In genomic region chr3:197175503-197175902, GRCh38 we compare ENCODE assay signal across 18 cellular contexts.
DNase-seq lines count a peak whose midpoint lies in the region; ATAC-seq and TF ChIP-seq lines count a peak whose summit lies in the region.
"Had no signal": no experiment of that assay in that cellular context is flagged by ENCODE, and none has a peak within 500 bp of the region (broad histone marks: within the 10 kb centered on the region; RNA-seq: fewer than 3 reads in every experiment).

No MANE protein-coding gene starts in this region.

- DNase-seq in GM12865 (ENCODE audit: low read depth): peak; percentile 19
- DNase-seq in NCI-H460 (ENCODE audit: extremely low read depth, low read depth): peak; percentile 89
- DNase-seq in amniotic epithelial cell (ENCODE audit: low read depth): peak; percentile 29
- no peak for DNase-seq in NCI-H146 treated with DMSO at 0.1 percent for 48 hours (lab: John Stamatoyannopoulos, UW; ENCODE audit: unreplicated experiment)
- no peak for DNase-seq in activated CD4-positive, alpha-beta T cell treated with anti-CD3 and anti-CD28 coated beads for 36 hours
- DNase-seq: AML-193; Calu3; CD4-positive, alpha-beta T cell; DMS53; H7; MM.1S; NCI-H1105; NCI-H187; NCI-H226; PC-9; SK-N-SH had no signal

- no peaks in the 10 kb centered on the region for H3K27me3 Mint-ChIP-seq in activated CD4-positive, alpha-beta T cell treated with anti-CD3 and anti-CD28 coated beads for 36 hours
- H3K27me3 Mint-ChIP-seq: CD4-positive, alpha-beta T cell had no signal

- no peaks in the 10 kb centered on the region for H3K36me3 ChIP-seq in subcutaneous abdominal adipose tissue (ENCODE audit: control insufficient read depth in 5 of 5, insufficient read depth in 5 of 5, low read length in 5 of 5)

- peaks cover 8% of the 10 kb centered on the region for H3K4me1 Mint-ChIP-seq in activated CD4-positive, alpha-beta T cell treated with anti-CD3 and anti-CD28 coated beads for 36 hours

- POLR2A ChIA-PET in activated CD4-positive, alpha-beta T cell treated with anti-CD3 and anti-CD28 coated beads for 36 hours (lab: Charles Lee): no interaction called here

- H3K27ac Mint-ChIP-seq in activated CD4-positive, alpha-beta T cell treated with anti-CD3 and anti-CD28 coated beads for 36 hours: no peak overlapping the region
- H3K27ac Mint-ChIP-seq: CD4-positive, alpha-beta T cell had no signal

- H3K4me1 ChIP-seq in subcutaneous abdominal adipose tissue (ENCODE audit: control insufficient read depth in 5 of 5, insufficient read depth in 5 of 5, low read length in 5 of 5): peaks cover 0 to 73% (median 25%) of the 10 kb centered on the region in 5 donors

- peaks cover 10% of the 10 kb centered on the region for H3K36me3 Mint-ChIP-seq in activated CD4-positive, alpha-beta T cell treated with anti-CD3 and anti-CD28 coated beads for 36 hours (ENCODE audit: low read depth)

- CTCF ChIA-PET in activated CD4-positive, alpha-beta T cell treated with anti-CD3 and anti-CD28 coated beads for 36 hours (lab: Charles Lee): interaction anchor here (2.0 kb wide), 1 partner anchor 13 kb away, joined by 5 read pairs; no protein-coding TSS in a partner anchor

- TF ChIP-seq CTCF in GM12865 (IDR thresholded peaks at IDR 0.05; ENCODE audit: insufficient read depth, low read depth, low read length, missing control alignments): no peak

- no peaks in the 10 kb centered on the region for H3K9me3 ChIP-seq in subcutaneous abdominal adipose tissue (ENCODE audit: control insufficient read depth in 5 of 5, low read length in 5 of 5)
- H3K9me3 ChIP-seq: SK-N-SH had no signal

- H3K9ac ChIP-seq in subcutaneous abdominal adipose tissue (ENCODE audit: low read length in 5 of 5): peak overlapping the region in 1 of 5 donors; percentile 60
- H3K9ac ChIP-seq: SK-N-SH had no signal

- H3K9me3 Mint-ChIP-seq in activated CD4-positive, alpha-beta T cell treated with anti-CD3 and anti-CD28 coated beads for 36 hours (ENCODE audit: low read depth): no peaks in the 10 kb centered on the region
- H3K9me3 Mint-ChIP-seq: CD4-positive, alpha-beta T cell had no signal

- H3K4me3 ChIP-seq in GM12865 (ENCODE audit: low read depth, low read length) (peak overlapping the region; percentile 13; the same call in 1 of the 2 replicates), subcutaneous abdominal adipose tissue (ENCODE audit: low read depth in 1 of 5, low read length in 5 of 5) (no peak overlapping the region)
- H3K4me3 ChIP-seq: PC-9 had no signal

- intact Hi-C loops in activated CD4-positive, alpha-beta T cell treated with anti-CD3 and anti-CD28 coated beads for 36 hours (cut with DNase I, micrococcal nuclease): no loop called here

- peak overlapping the region; percentile 84 for H3K27ac ChIP-seq in subcutaneous abdominal adipose tissue (ENCODE audit: low read depth, low read length)
- H3K27ac ChIP-seq: PC-9 had no signal

- H3K27me3 ChIP-seq in subcutaneous abdominal adipose tissue (ENCODE audit: control insufficient read depth in 5 of 5, insufficient read depth in 4 of 5, low read length in 5 of 5): no peaks in the 10 kb centered on the region

- ATAC-seq in GM19023 (IDR thresholded peaks at IDR 0.05; ENCODE audit: unreplicated experiment): no peak
- no peak for ATAC-seq in activated CD4-positive, alpha-beta T cell treated with anti-CD3 and anti-CD28 coated beads for 36 hours

- no peak overlapping the region for H3K4me3 Mint-ChIP-seq in activated CD4-positive, alpha-beta T cell treated with anti-CD3 and anti-CD28 coated beads for 36 hours
- H3K4me3 Mint-ChIP-seq: CD4-positive, alpha-beta T cell had no signal

Comparison
In these comparisons a context has a peak if more than half of its experiments do, and no peak if none do; other contexts are left out.
1. DNase-seq: peak in GM12865 (single experiment), NCI-H460 (single experiment) and amniotic epithelial cell (single experiment); none in NCI-H146 treated with DMSO at 0.1 percent for 48 hours (single experiment) and activated CD4-positive, alpha-beta T cell treated with anti-CD3 and anti-CD28 coated beads for 36 hours (single experiment).